8 cellular contexts compared by ENCODE assay signal in the genomic region with DNA sequence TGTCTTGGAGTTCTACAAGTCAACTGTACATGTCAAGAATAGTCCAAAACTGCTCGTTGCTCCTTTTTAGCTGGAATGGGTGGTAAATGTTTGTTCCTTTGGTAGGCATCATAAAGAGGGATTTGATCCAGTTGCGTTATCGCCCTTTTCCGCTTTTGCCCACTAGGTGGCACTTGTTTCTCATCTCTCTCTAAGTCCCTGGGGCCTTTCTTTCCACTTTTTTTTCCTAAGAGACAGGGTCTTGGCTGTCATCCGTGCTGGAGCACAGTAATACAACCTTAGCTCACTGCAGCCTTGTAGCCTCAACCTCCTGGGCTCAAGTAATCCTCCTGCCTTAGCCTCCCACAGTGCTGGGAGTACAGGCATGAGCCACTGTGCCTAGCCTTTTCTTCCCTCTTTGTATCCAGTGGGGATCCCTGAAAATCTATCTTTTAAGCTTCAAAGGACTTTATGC. TPM values are rescaled to one million over a fixed set of nuclear protein-coding genes. Genes with fewer than 3 reads are reported as not detected.
DNase-seq lines count a peak whose midpoint lies in the region; ATAC-seq and TF ChIP-seq lines count a peak whose summit lies in the region.

No MANE protein-coding gene starts in this region.

- DNase-seq in GDM1 (lab: John Stamatoyannopoulos, UW) (peak; percentile 29), NCI-H1105 (lab: John Stamatoyannopoulos, UW) (peak; percentile 70), heart left ventricle (peak in 3 of 5 donors; percentile 40 to 66 (median 63)), renal cortical epithelial cell (ENCODE audit: low read depth) (peak; percentile 79)
- peak; percentile 29 for DNase-seq in activated naive CD8-positive, alpha-beta T cell treated with anti-CD3 and anti-CD28 coated beads, Interleukin-2, amount 50 U/mL, for 16 hours (ENCODE audit: low read depth, low spot score)

- 4 to 8% (median 6%) methylated on average over 5 of the region's 5 CpGs for WGBS in heart left ventricle, 4 donors

- H3K9me3 ChIP-seq in heart left ventricle, result no peaks in the 10 kb centered on the region

- no peak overlapping the region for H3K27ac ChIP-seq in heart left ventricle

- peaks cover 0 to 93% (median 69%) of the 10 kb centered on the region in 9 donors for H3K36me3 ChIP-seq in heart left ventricle

- TF ChIP-seq POLR2A in heart left ventricle (IDR thresholded peaks at IDR 0.05), result no peak

- peak; percentile 66 to 90 (median 78) for TF ChIP-seq CTCF in heart left ventricle (IDR thresholded peaks at IDR 0.05)

- ATAC-seq in SK-N-SH treated with all-trans-retinoic acid at 6 μM for 48 hours (peak; percentile 87), heart left ventricle (peak; percentile 51 to 56 (median 54)), HG03520 (IDR thresholded peaks at IDR 0.05; ENCODE audit: unreplicated experiment) (no peak), HG02642 (IDR thresholded peaks at IDR 0.05; ENCODE audit: poor library complexity, unreplicated experiment) (no peak)

- peaks cover 0 to 13% (median 0%) of the 10 kb centered on the region in 12 donors for H3K4me1 ChIP-seq in heart left ventricle

- intact Hi-C loops in heart left ventricle (cut with DNase I), result loop anchor here in 9 of 10 donors (1.0 to 10.0 kb wide), 9 partner anchors 58 to 474 kb away; a partner anchor contains a TSS

- H3K27me3 ChIP-seq in heart left ventricle, result no peaks in the 10 kb centered on the region

- no peak overlapping the region for H3K4me3 ChIP-seq in heart left ventricle

TF ChIP-seq in SK-N-SH treated with all-trans-retinoic acid at 6 μM for 48 hours, 23 proteins besides CTCF, POLR2A, EP300 and RAD21 (continues in another document):
- TF ChIP-seq, protein P1, sequence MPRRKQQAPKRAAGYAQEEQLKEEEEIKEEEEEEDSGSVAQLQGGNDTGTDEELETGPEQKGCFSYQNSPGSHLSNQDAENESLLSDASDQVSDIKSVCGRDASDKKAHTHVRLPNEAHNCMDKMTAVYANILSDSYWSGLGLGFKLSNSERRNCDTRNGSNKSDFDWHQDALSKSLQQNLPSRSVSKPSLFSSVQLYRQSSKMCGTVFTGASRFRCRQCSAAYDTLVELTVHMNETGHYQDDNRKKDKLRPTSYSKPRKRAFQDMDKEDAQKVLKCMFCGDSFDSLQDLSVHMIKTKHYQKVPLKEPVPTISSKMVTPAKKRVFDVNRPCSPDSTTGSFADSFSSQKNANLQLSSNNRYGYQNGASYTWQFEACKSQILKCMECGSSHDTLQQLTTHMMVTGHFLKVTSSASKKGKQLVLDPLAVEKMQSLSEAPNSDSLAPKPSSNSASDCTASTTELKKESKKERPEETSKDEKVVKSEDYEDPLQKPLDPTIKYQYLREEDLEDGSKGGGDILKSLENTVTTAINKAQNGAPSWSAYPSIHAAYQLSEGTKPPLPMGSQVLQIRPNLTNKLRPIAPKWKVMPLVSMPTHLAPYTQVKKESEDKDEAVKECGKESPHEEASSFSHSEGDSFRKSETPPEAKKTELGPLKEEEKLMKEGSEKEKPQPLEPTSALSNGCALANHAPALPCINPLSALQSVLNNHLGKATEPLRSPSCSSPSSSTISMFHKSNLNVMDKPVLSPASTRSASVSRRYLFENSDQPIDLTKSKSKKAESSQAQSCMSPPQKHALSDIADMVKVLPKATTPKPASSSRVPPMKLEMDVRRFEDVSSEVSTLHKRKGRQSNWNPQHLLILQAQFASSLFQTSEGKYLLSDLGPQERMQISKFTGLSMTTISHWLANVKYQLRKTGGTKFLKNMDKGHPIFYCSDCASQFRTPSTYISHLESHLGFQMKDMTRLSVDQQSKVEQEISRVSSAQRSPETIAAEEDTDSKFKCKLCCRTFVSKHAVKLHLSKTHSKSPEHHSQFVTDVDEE (CRISPR knock-in tag; IDR thresholded peaks at IDR 0.05), result no peak
- TF ChIP-seq, protein P2, sequence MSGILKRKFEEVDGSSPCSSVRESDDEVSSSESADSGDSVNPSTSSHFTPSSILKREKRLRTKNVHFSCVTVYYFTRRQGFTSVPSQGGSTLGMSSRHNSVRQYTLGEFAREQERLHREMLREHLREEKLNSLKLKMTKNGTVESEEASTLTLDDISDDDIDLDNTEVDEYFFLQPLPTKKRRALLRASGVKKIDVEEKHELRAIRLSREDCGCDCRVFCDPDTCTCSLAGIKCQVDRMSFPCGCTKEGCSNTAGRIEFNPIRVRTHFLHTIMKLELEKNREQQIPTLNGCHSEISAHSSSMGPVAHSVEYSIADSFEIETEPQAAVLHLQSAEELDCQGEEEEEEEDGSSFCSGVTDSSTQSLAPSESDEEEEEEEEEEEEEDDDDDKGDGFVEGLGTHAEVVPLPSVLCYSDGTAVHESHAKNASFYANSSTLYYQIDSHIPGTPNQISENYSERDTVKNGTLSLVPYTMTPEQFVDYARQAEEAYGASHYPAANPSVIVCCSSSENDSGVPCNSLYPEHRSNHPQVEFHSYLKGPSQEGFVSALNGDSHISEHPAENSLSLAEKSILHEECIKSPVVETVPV (CRISPR knock-in tag; IDR thresholded peaks at IDR 0.05), result no peak
- no peak for TF ChIP-seq ZNF70 (CRISPR knock-in tag; IDR thresholded peaks at IDR 0.05)
- TF ChIP-seq ZFP30 (CRISPR knock-in tag; IDR thresholded peaks at IDR 0.05), result no peak
- TF ChIP-seq, protein P3, sequence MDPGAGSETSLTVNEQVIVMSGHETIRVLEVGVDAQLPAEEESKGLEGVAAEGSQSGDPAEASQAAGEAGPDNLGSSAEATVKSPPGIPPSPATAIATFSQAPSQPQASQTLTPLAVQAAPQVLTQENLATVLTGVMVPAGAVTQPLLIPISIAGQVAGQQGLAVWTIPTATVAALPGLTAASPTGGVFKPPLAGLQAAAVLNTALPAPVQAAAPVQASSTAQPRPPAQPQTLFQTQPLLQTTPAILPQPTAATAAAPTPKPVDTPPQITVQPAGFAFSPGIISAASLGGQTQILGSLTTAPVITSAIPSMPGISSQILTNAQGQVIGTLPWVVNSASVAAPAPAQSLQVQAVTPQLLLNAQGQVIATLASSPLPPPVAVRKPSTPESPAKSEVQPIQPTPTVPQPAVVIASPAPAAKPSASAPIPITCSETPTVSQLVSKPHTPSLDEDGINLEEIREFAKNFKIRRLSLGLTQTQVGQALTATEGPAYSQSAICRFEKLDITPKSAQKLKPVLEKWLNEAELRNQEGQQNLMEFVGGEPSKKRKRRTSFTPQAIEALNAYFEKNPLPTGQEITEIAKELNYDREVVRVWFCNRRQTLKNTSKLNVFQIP (CRISPR knock-in tag; IDR thresholded peaks at IDR 0.05; ENCODE audit: borderline replicate concordance, low read depth), result no peak
- TF ChIP-seq ZNF8 (CRISPR knock-in tag; IDR thresholded peaks at IDR 0.05), result no peak
- no peak for TF ChIP-seq ARNTL (CRISPR knock-in tag; IDR thresholded peaks at IDR 0.05; ENCODE audit: borderline replicate concordance, low read depth)
- no peak for TF ChIP-seq BACH2 (CRISPR knock-in tag; IDR thresholded peaks at IDR 0.05; ENCODE audit: borderline replicate concordance)
- no peak for TF ChIP-seq SNAI2 (CRISPR knock-in tag; IDR thresholded peaks at IDR 0.05)
- TF ChIP-seq RARB (CRISPR knock-in tag; IDR thresholded peaks at IDR 0.05), result no peak
- no peak for TF ChIP-seq TOX (CRISPR knock-in tag; IDR thresholded peaks at IDR 0.05; ENCODE audit: borderline replicate concordance)
- no peak for TF ChIP-seq ESRRG (CRISPR knock-in tag; IDR thresholded peaks at IDR 0.05)
- TF ChIP-seq TCF4 (CRISPR knock-in tag; IDR thresholded peaks at IDR 0.05; ENCODE audit: borderline replicate concordance), result no peak
- no peak for TF ChIP-seq PPARA (CRISPR knock-in tag; IDR thresholded peaks at IDR 0.05; ENCODE audit: borderline replicate concordance)
- TF ChIP-seq ZFP3 (CRISPR knock-in tag; IDR thresholded peaks at IDR 0.05), result no peak
- TF ChIP-seq, protein P4, sequence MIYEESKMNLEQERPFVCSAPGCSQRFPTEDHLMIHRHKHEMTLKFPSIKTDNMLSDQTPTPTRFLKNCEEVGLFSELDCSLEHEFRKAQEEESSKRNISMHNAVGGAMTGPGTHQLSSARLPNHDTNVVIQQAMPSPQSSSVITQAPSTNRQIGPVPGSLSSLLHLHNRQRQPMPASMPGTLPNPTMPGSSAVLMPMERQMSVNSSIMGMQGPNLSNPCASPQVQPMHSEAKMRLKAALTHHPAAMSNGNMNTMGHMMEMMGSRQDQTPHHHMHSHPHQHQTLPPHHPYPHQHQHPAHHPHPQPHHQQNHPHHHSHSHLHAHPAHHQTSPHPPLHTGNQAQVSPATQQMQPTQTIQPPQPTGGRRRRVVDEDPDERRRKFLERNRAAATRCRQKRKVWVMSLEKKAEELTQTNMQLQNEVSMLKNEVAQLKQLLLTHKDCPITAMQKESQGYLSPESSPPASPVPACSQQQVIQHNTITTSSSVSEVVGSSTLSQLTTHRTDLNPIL (CRISPR knock-in tag; IDR thresholded peaks at IDR 0.05; ENCODE audit: low read depth), result no peak
- TF ChIP-seq ZNF565 (CRISPR knock-in tag; conservative IDR thresholded peaks at IDR 0.05; ENCODE audit: low read depth), result no peak
- TF ChIP-seq GLIS3 (CRISPR knock-in tag; IDR thresholded peaks at IDR 0.05), result no peak
- TF ChIP-seq OSR1 (CRISPR knock-in tag; IDR thresholded peaks at IDR 0.05), result no peak

RNA-seq across cellular contexts. Expression of a gene that starts 20.7 kb away (rescaled TPM):
- 10 to 100 TPM; 16.6 to 37.1 (median 26.1) TPM for total RNA-seq in heart left ventricle
- 10 to 100 TPM; 24.1 to 37.0 TPM for polyA plus RNA-seq in heart left ventricle
- 46.0 and 53.2 TPM in 2 replicates for total RNA-seq in renal cortical epithelial cell

RNA-seq across cellular contexts. Expression of a gene that starts 27.3 kb away (rescaled TPM):
- total RNA-seq in heart left ventricle (10 to 100 TPM; 24.5 to 33.7 (median 26.6) TPM), renal cortical epithelial cell (49.7 and 91.3 TPM in 2 replicates)
- 10 to 100 TPM; 19.8 to 38.6 TPM for polyA plus RNA-seq in heart left ventricle

RNA-seq across cellular contexts. Expression of a gene that starts 32.4 kb away (rescaled TPM):
- 10 to 100 TPM in 5 of 9 donors, 1 to 10 TPM in 4; 5.5 to 12.2 (median 10.1) TPM for total RNA-seq in heart left ventricle
- 1 to 10 TPM; 2.3 to 3.2 TPM for polyA plus RNA-seq in heart left ventricle
- 33.0 and 47.8 TPM in 2 replicates for total RNA-seq in renal cortical epithelial cell

RNA-seq across cellular contexts. Expression of a gene that starts 32.5 kb away (rescaled TPM):
- total RNA-seq in heart left ventricle (10 to 100 TPM; 11.8 to 22.4 (median 17.2) TPM), renal cortical epithelial cell (39.8 and 49.1 TPM in 2 replicates)
- polyA plus RNA-seq in heart left ventricle, result 10 to 100 TPM in 1 of 2 donors, 1 to 10 TPM in 1; 6.0 to 12.7 TPM

RNA-seq across cellular contexts. Expression of a gene that starts 36.5 kb away (rescaled TPM):
- total RNA-seq in heart left ventricle (under 1 TPM in 6 of 9 donors, not detected in 3; 0.09 to 0.18 (median 0.14) TPM), renal cortical epithelial cell (0.17 and 0.35 TPM in 2 replicates)
- under 1 TPM; 0.29 to 0.50 TPM for polyA plus RNA-seq in heart left ventricle

Comparison
In these comparisons a context has a peak if more than half of its experiments do, and no peak if none do; other contexts are left out.
1. DNase-seq: peak in every context shown above with its lines; median percentile 79 in renal cortical epithelial cell; 70 in NCI-H1105; 63 in heart left ventricle; 29 in GDM1; 29 in activated naive CD8-positive, alpha-beta T cell treated with anti-CD3 and anti-CD28 coated beads, Interleukin-2, amount 50 U/mL, for 16 hours.
2. ATAC-seq: peak in SK-N-SH treated with all-trans-retinoic acid at 6 μM for 48 hours (single experiment) and heart left ventricle (4 of 4); none in HG03520 (single experiment) and HG02642 (single experiment).